8 cellular contexts compared by ENCODE assay signal in genomic region chr20:51712501-51713212, GRCh38. TPM values are rescaled to one million over a fixed set of nuclear protein-coding genes. Genes with fewer than 3 reads are reported as not detected.
DNase-seq lines count a peak whose midpoint lies in the region; ATAC-seq and TF ChIP-seq lines count a peak whose summit lies in the region.

No MANE protein-coding gene starts in this region.

- TF ChIP-seq CTCF in WERI-Rb-1 (IDR thresholded peaks at IDR 0.05; ENCODE audit: low read depth, low read length) = peak; percentile 46

- ATAC-seq in GM18498 (IDR thresholded peaks at IDR 0.05; ENCODE audit: unreplicated experiment) = no peak
- ATAC-seq in HG03159 (IDR thresholded peaks at IDR 0.05; ENCODE audit: unreplicated experiment) = no peak
- ATAC-seq in GM19324 (IDR thresholded peaks at IDR 0.05; ENCODE audit: low FRiP score, unreplicated experiment) = no peak
- no peak for ATAC-seq in HG03378 (IDR thresholded peaks at IDR 0.05; ENCODE audit: unreplicated experiment)

- no peak overlapping the region for H3K27ac ChIP-seq in WERI-Rb-1

- no peaks in the 10 kb centered on the region for H3K9me3 ChIP-seq in WERI-Rb-1 (ENCODE audit: severe bottlenecking)

- DNase-seq in H7 (peak; percentile 74), WERI-Rb-1 (peak; percentile 25), hepatic stellate cell (ENCODE audit: low spot score) (peak; percentile 16), superior temporal gyrus (ENCODE audit: extremely low spot score) (peak; percentile 56)

- H3K4me3 ChIP-seq in H7 (ENCODE audit: insufficient read depth, low read depth, low read length) (no peak overlapping the region), WERI-Rb-1 (ENCODE audit: low read depth, low read length) (no peak overlapping the region)

- H3K36me3 ChIP-seq in H7 (replicated peaks; ENCODE audit: control insufficient read depth, insufficient read depth, low read length) (no peaks in the 10 kb centered on the region), WERI-Rb-1 (peaks cover 4% of the 10 kb centered on the region; the same call in 1 of the 2 replicates)

- no peaks in the 10 kb centered on the region for H3K27me3 ChIP-seq in H7 (ENCODE audit: control insufficient read depth, insufficient read depth, low read length)
- no peaks in the 10 kb centered on the region for H3K27me3 ChIP-seq in WERI-Rb-1 (ENCODE audit: insufficient read depth, low read depth, severe bottlenecking)

RNA-seq across cellular contexts. Expression of gene ATP9A, which starts 55.5 kb away (rescaled TPM):
- total RNA-seq in H7 (2014; rRNA removed; shearing (Covaris generic)) = 1.6 and 2.1 TPM in 2 replicates

Comparison
In these comparisons a context has a peak if more than half of its experiments do, and no peak if none do; other contexts are left out.
1. DNase-seq: peak in every context shown above with its lines; median percentile 74 in H7; 56 in superior temporal gyrus; 25 in WERI-Rb-1; 16 in hepatic stellate cell.